1 cellular context compared by ENCODE assay signal in genomic region chr6:142302427-142303190, GRCh38.
TF ChIP-seq lines count a peak whose summit lies in the region.

No MANE protein-coding gene starts in this region.

TF ChIP-seq in HepG2, 621 proteins besides CTCF, POLR2A, EP300 and RAD21 (continued from another document and continues in another):
- TF ChIP-seq ZBTB40 (IDR thresholded peaks at IDR 0.05), result no peak
- TF ChIP-seq ZBTB40 (CRISPR knock-in tag; IDR thresholded peaks at IDR 0.05), result no peak
- no peak for TF ChIP-seq GATA4 (IDR thresholded peaks at IDR 0.05; ENCODE audit: borderline replicate concordance, low read depth)
- no peak for TF ChIP-seq DR1 (CRISPR knock-in tag; IDR thresholded peaks at IDR 0.05)
- TF ChIP-seq MBD4 (IDR thresholded peaks at IDR 0.05; ENCODE audit: borderline replicate concordance, low read length), result peak; percentile 62; the same call in 1 of the 2 replicates
- TF ChIP-seq ELK4 (CRISPR knock-in tag; IDR thresholded peaks at IDR 0.05; ENCODE audit: borderline replicate concordance), result no peak
- TF ChIP-seq TP53 (CRISPR knock-in tag; conservative IDR thresholded peaks at IDR 0.05), result 0 out of 2 replicates have a peak, but pooled peaks have one; percentile 22
- TF ChIP-seq HNRNPUL1 (IDR thresholded peaks at IDR 0.05; ENCODE audit: low read depth, low read length), result no peak
- TF ChIP-seq ZNF263 (CRISPR knock-in tag; IDR thresholded peaks at IDR 0.05), result no peak
- TF ChIP-seq JUN (CRISPR knock-in tag; IDR thresholded peaks at IDR 0.05), result peak; percentile 48; the same call in 1 of the 2 replicates
- TF ChIP-seq KLF6 (CRISPR knock-in tag; IDR thresholded peaks at IDR 0.05), result no peak
- TF ChIP-seq TIGD3 (CRISPR knock-in tag; IDR thresholded peaks at IDR 0.05; ENCODE audit: borderline replicate concordance), result peak; percentile 15; the same call in 1 of the 2 replicates
- TF ChIP-seq ZNF280D (CRISPR knock-in tag; IDR thresholded peaks at IDR 0.05), result 0 out of 2 replicates have a peak, but pooled peaks have one; percentile 20
- no peak for TF ChIP-seq TFDP2 (CRISPR knock-in tag; IDR thresholded peaks at IDR 0.05)
- 0 out of 2 replicates have a peak, but pooled peaks have one; percentile 56 for TF ChIP-seq ZNF234 (CRISPR knock-in tag; conservative IDR thresholded peaks at IDR 0.05)
- TF ChIP-seq ZNF644 (CRISPR knock-in tag; IDR thresholded peaks at IDR 0.05; ENCODE audit: low read depth), result no peak
- TF ChIP-seq MLLT10 (CRISPR knock-in tag; IDR thresholded peaks at IDR 0.05), result no peak
- 0 out of 2 replicates have a peak, but pooled peaks have one; percentile 21 for TF ChIP-seq HNRNPL (IDR thresholded peaks at IDR 0.05; ENCODE audit: low read depth, low read length)
- TF ChIP-seq MIER2 (CRISPR knock-in tag; IDR thresholded peaks at IDR 0.05), result no peak
- peak; percentile 4; the same call in 1 of the 2 replicates for TF ChIP-seq SSRP1 (CRISPR knock-in tag; IDR thresholded peaks at IDR 0.05)
- no peak for TF ChIP-seq ZNF615 (CRISPR knock-in tag; IDR thresholded peaks at IDR 0.05; ENCODE audit: borderline replicate concordance)
- no peak for TF ChIP-seq ZNF333 (CRISPR knock-in tag; IDR thresholded peaks at IDR 0.05; ENCODE audit: borderline replicate concordance)
- no peak for TF ChIP-seq SOX5 (CRISPR knock-in tag; IDR thresholded peaks at IDR 0.05; ENCODE audit: borderline replicate concordance)
- TF ChIP-seq RBFOX2 (IDR thresholded peaks at IDR 0.05; ENCODE audit: low read depth, low read length), result peak; percentile 75
- TF ChIP-seq ZNF44 (CRISPR knock-in tag; IDR thresholded peaks at IDR 0.05), result no peak
- TF ChIP-seq ATAD3A (CRISPR knock-in tag; IDR thresholded peaks at IDR 0.05), result no peak
- TF ChIP-seq ZNF749 (CRISPR knock-in tag; IDR thresholded peaks at IDR 0.05; ENCODE audit: borderline replicate concordance), result no peak
- TF ChIP-seq HMGXB3 (CRISPR knock-in tag; IDR thresholded peaks at IDR 0.05; ENCODE audit: borderline replicate concordance), result no peak
- peak; percentile 15; the same call in 1 of the 2 replicates for TF ChIP-seq HOMEZ (CRISPR knock-in tag; IDR thresholded peaks at IDR 0.05; ENCODE audit: low read depth)
- TF ChIP-seq ETV6 (CRISPR knock-in tag; conservative IDR thresholded peaks at IDR 0.05), result 0 out of 2 replicates have a peak, but pooled peaks have one; percentile 16
- no peak for TF ChIP-seq JUNB (CRISPR knock-in tag; IDR thresholded peaks at IDR 0.05; ENCODE audit: borderline replicate concordance)
- TF ChIP-seq ZNF878 (CRISPR knock-in tag; IDR thresholded peaks at IDR 0.05), result peak; percentile 41; the same call in 1 of the 2 replicates
- no peak for TF ChIP-seq SP140L (CRISPR knock-in tag; IDR thresholded peaks at IDR 0.05; ENCODE audit: borderline replicate concordance)
